In the genomic region with DNA sequence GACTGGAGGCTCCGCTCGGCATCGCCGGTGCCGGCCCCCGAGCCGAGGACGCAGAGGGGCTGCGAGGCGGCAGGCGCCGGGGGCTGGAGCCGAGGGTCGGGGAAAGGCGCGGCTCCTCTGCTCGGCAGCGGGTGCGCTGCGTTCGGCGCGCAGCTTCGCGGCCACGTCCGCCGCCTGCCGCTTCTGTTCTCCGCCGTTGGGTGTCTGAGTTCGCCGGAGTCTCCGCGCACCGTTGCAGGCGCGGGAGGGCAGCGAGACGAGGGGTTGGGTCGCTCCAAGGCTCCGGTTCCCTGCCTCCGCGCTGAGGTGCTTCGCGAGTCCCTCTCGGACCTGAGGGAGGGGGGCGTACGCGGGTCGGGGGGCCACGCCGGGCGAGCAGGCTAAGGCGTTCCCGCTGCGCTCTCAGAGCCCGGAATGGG, we compare ENCODE assay signal across 8 cellular contexts. TPM values are rescaled to one million over a fixed set of nuclear protein-coding genes. Genes with fewer than 3 reads are reported as not detected.
DNase-seq lines count a peak whose midpoint lies in the region; ATAC-seq, FAIRE-seq and TF ChIP-seq lines count a peak whose summit lies in the region.

No MANE protein-coding gene starts in this region.

- peak overlapping the region; percentile 50 for H3K4me3 ChIP-seq in lower leg skin (ENCODE audit: low read depth, poor library complexity, severe bottlenecking)

- WGBS in lower leg skin, 2 donors, result 1% methylated on average over 24 of the region's 58 CpGs; no CpG with 5 or more reads in 1 of the 2 donors

- no peaks in the 10 kb centered on the region for H3K9me3 Mint-ChIP-seq in chondrocyte (ENCODE audit: low read depth)

- peak overlapping the region; percentile 75 for H3K27ac Mint-ChIP-seq in chondrocyte (ENCODE audit: unreplicated experiment)

- ATAC-seq in HG03039 (IDR thresholded peaks at IDR 0.05; ENCODE audit: unreplicated experiment), result no peak

- no peak for FAIRE-seq in H54 (lab: Jason Lieb, UNC)

- H3K4me1 Mint-ChIP-seq in chondrocyte (ENCODE audit: low read depth), result peaks cover 42% of the 10 kb centered on the region

- TF ChIP-seq CTCF in chondrocyte (IDR thresholded peaks at IDR 0.05) (peak; percentile 34), lower leg skin (IDR thresholded peaks at IDR 0.05) (no peak)

- peak overlapping the region; percentile 81 for H3K4me3 Mint-ChIP-seq in chondrocyte (ENCODE audit: unreplicated experiment)

- H3K36me3 Mint-ChIP-seq in chondrocyte (ENCODE audit: low read depth), result peaks cover 11% of the 10 kb centered on the region

- TF ChIP-seq POLR2A in H54 (IDR thresholded peaks at IDR 0.05; ENCODE audit: low read depth, low read length), result no peak
- TF ChIP-seq POLR2A in lower leg skin (IDR thresholded peaks at IDR 0.05), result no peak

- no peaks in the 10 kb centered on the region for H3K27me3 Mint-ChIP-seq in chondrocyte (ENCODE audit: low read depth)

- peak; percentile 33 for DNase-seq in H54 (ENCODE audit: insufficient read length, low spot score)
- peak; percentile 27 for DNase-seq in SW480 (ENCODE audit: low spot score)
- no peak for DNase-seq in chondrocyte (ENCODE audit: low spot score)
- DNase-seq in lower leg skin (ENCODE audit: low spot score in 2 of 2), result no peak
- peak in 5 of 6 experiments; percentile 21 to 75 (median 58) for DNase-seq in stimulated activated naive CD4-positive, alpha-beta T cell (lab: John Stamatoyannopoulos, UW)
- DNase-seq in COLO829 (ENCODE audit: low spot score), result no peak
- no peak for DNase-seq in NCI-H510A (lab: John Stamatoyannopoulos, UW)

- intact Hi-C loops in lower leg skin (cut with DNase I; ENCODE audit: low total_unique reads), result no loop called here

RNA-seq across cellular contexts. Expression of a gene that starts 0.3 kb away (rescaled TPM):
- 119 to 156 TPM (median 121 TPM) in 3 replicates for total RNA-seq in chondrocyte
- 1 to 10 TPM; 1.7 to 7.0 (median 2.4) TPM for total RNA-seq in lower leg skin

Comparison
In these comparisons a context has a peak if more than half of its experiments do, and no peak if none do; other contexts are left out.
1. DNase-seq: peak in H54 (single experiment), SW480 (single experiment) and stimulated activated naive CD4-positive, alpha-beta T cell (5 of 6); none in chondrocyte (single experiment), lower leg skin (0 of 2), COLO829 (single experiment) and NCI-H510A (single experiment).
2. RNA of a gene that starts 0.3 kb away (total RNA-seq): 119 to 156 TPM in chondrocyte; 1.7 to 7.0 TPM in lower leg skin; every median in the first group is over 10 times any median in the second.